Comparison of ENCODE assay signal across 23 cellular contexts in the genomic region with DNA sequence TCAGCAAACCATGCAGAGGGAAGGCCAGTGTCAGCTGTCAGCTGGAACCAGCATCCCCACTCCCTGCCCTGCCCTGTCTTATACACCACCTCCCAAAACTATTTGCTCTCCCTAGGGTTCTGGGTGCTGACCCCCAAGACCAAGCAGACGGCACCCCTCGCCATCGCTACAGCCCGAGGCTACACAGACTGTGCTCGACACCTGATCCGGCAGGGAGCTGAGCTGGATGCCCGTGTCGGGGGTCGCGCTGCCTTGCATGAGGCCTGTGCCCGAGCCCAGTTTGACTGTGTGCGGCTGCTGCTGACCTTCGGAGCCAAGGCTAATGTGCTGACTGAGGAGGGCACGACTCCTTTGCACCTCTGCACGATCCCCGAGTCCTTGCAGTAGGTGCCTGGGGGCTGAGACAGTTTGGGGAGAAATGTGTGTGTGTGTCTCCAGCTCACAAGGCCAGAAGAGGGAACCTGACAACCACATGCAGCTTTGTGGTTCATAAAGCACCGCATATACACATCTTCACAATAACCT. TPM values are rescaled to one million over a fixed set of nuclear protein-coding genes. Genes with fewer than 3 reads are reported as not detected.
DNase-seq lines count a peak whose midpoint lies in the region; ATAC-seq and TF ChIP-seq lines count a peak whose summit lies in the region.
"Had no signal": no experiment of that assay in that cellular context is flagged by ENCODE, and none has a peak within 500 bp of the region (broad histone marks: within the 10 kb centered on the region; RNA-seq: fewer than 3 reads in every experiment).

No MANE protein-coding gene starts in this region.

- TF ChIP-seq CTCF in 22Rv1 (IDR thresholded peaks at IDR 0.05), result no peak
- no peak for TF ChIP-seq CTCF in GM23338 (conservative IDR thresholded peaks at IDR 0.05; ENCODE audit: low read depth in 2 of 2)
- no peak for TF ChIP-seq CTCF in nephron (IDR thresholded peaks at IDR 0.05; ENCODE audit: unreplicated experiment in 3 of 3)

- no peak for ATAC-seq in GM23338
- ATAC-seq in activated naive CD8-positive, alpha-beta T cell treated with anti-CD3 and anti-CD28 coated beads, Interleukin-2, amount 10 ng/mL, durations not matched to agents 7 days and 5 days (ENCODE audit: low read depth), result no peak
- ATAC-seq in HG02571 (IDR thresholded peaks at IDR 0.05; ENCODE audit: unreplicated experiment), result no peak
- no peak for ATAC-seq in HG03135 (IDR thresholded peaks at IDR 0.05; ENCODE audit: unreplicated experiment)
- ATAC-seq: activated T-helper 17 cell treated with anti-CD3 and anti-CD28 coated beads, Interleukin-2, amount 50 U/mL, for 72 hours; heart right ventricle; stimulated activated effector memory CD8-positive, alpha-beta T cell treated with anti-CD3 and anti-CD28 coated beads, Interleukin-12 subunit alpha, Interleukin-12 subunit beta, amount 100 ng/mL, for 72 hours had no signal

- peaks cover 11% of the 10 kb centered on the region for H3K27me3 Mint-ChIP-seq in GM23338 (ENCODE audit: insufficient read depth, low read depth, poor library complexity)
- H3K27me3 Mint-ChIP-seq in activated naive CD8-positive, alpha-beta T cell treated with anti-CD3 and anti-CD28 coated beads, Interleukin-2, amount 10 ng/mL, durations not matched to agents 7 days and 5 days, result no peaks in the 10 kb centered on the region
- no peaks in the 10 kb centered on the region for H3K27me3 Mint-ChIP-seq in nephron (ENCODE audit: low read depth)
- H3K27me3 Mint-ChIP-seq: activated CD4-positive, alpha-beta T cell treated with anti-CD3 and anti-CD28 coated beads, Interleukin-2, amount 10 ng/mL, durations not matched to agents 24 days and 14 days; activated T-helper 17 cell treated with anti-CD3 and anti-CD28 coated beads, Interleukin-2, amount 50 U/mL, for 72 hours; brain; CD4-positive, alpha-beta T cell had no signal

- H3K4me3 Mint-ChIP-seq in GM23338, result no peak overlapping the region
- H3K4me3 Mint-ChIP-seq in activated naive CD8-positive, alpha-beta T cell treated with anti-CD3 and anti-CD28 coated beads, Interleukin-2, amount 10 ng/mL, durations not matched to agents 7 days and 5 days, result no peak overlapping the region
- H3K4me3 Mint-ChIP-seq in nephron, result peak overlapping the region in 1 of 3 experiments; percentile 57
- H3K4me3 Mint-ChIP-seq: activated CD4-positive, alpha-beta T cell treated with anti-CD3 and anti-CD28 coated beads, Interleukin-2, amount 10 ng/mL, durations not matched to agents 24 days and 14 days; activated T-helper 17 cell treated with anti-CD3 and anti-CD28 coated beads, Interleukin-2, amount 50 U/mL, for 72 hours; brain; CD4-positive, alpha-beta T cell; stimulated activated effector memory CD8-positive, alpha-beta T cell treated with anti-CD3 and anti-CD28 coated beads, Interleukin-12 subunit alpha, Interleukin-12 subunit beta, amount 100 ng/mL, for 72 hours had no signal

- POLR2A ChIA-PET in activated naive CD8-positive, alpha-beta T cell treated with anti-CD3 and anti-CD28 coated beads, Interleukin-2, amount 10 ng/mL, durations not matched to agents 7 days and 5 days (lab: Charles Lee), result interaction anchor here (1.0 to 4.6 kb wide), 3 partner anchors 10 to 105 kb away, joined by 3 to 27 read pairs (median 4); a partner anchor contains a TSS

- H3F3A ChIP-seq in GM23338 (replicated peaks; ENCODE audit: low read depth), result peaks cover 9% of the 10 kb centered on the region; the same call in 1 of the 2 replicates

- H3K4me2 ChIP-seq in GM23338, result no peak overlapping the region

- H3K36me3 Mint-ChIP-seq in GM23338 (ENCODE audit: low read depth) (peaks cover 15% of the 10 kb centered on the region), nephron (ENCODE audit: low read depth) (peaks cover 13% of the 10 kb centered on the region)
- peaks cover 6% of the 10 kb centered on the region for H3K36me3 Mint-ChIP-seq in activated naive CD8-positive, alpha-beta T cell treated with anti-CD3 and anti-CD28 coated beads, Interleukin-2, amount 10 ng/mL, durations not matched to agents 7 days and 5 days

- H3K4me3 ChIP-seq in GM23338, result no peak overlapping the region
- H3K4me3 ChIP-seq: colonic mucosa had no signal

- H3K27me3 ChIP-seq in GM23338 (ENCODE audit: insufficient read depth), result no peaks in the 10 kb centered on the region
- H3K27me3 ChIP-seq: colonic mucosa, heart right ventricle had no signal

- peak overlapping the region; percentile 91 for H3K27ac ChIP-seq in 22Rv1
- no peak overlapping the region for H3K27ac ChIP-seq in GM23338 (ENCODE audit: low read depth)
- H3K27ac ChIP-seq: colonic mucosa had no signal

- no peaks in the 10 kb centered on the region for H3K9me2 ChIP-seq in GM23338 (ENCODE audit: insufficient read depth)

- H3K79me2 ChIP-seq in GM23338 (replicated peaks; ENCODE audit: insufficient read depth), result no peaks in the 10 kb centered on the region

- H3K4me1 ChIP-seq in GM23338 (ENCODE audit: insufficient read depth), result peaks cover 14% of the 10 kb centered on the region
- H3K4me1 ChIP-seq: colonic mucosa had no signal

- H3K9me3 Mint-ChIP-seq in GM23338 (no peaks in the 10 kb centered on the region), nephron (no peaks in the 10 kb centered on the region)
- no peaks in the 10 kb centered on the region for H3K9me3 Mint-ChIP-seq in activated naive CD8-positive, alpha-beta T cell treated with anti-CD3 and anti-CD28 coated beads, Interleukin-2, amount 10 ng/mL, durations not matched to agents 7 days and 5 days
- H3K9me3 Mint-ChIP-seq: activated CD4-positive, alpha-beta T cell treated with anti-CD3 and anti-CD28 coated beads, Interleukin-2, amount 10 ng/mL, durations not matched to agents 24 days and 14 days; activated T-helper 17 cell treated with anti-CD3 and anti-CD28 coated beads, Interleukin-2, amount 50 U/mL, for 72 hours; brain; CD4-positive, alpha-beta T cell; stimulated activated effector memory CD8-positive, alpha-beta T cell treated with anti-CD3 and anti-CD28 coated beads, Interleukin-12 subunit alpha, Interleukin-12 subunit beta, amount 100 ng/mL, for 72 hours had no signal

- H2AFZ ChIP-seq in GM23338, result no peak overlapping the region

- H3K4me1 Mint-ChIP-seq in GM23338 (peaks cover 14% of the 10 kb centered on the region), nephron (peaks cover 27% of the 10 kb centered on the region)
- no peaks in the 10 kb centered on the region for H3K4me1 Mint-ChIP-seq in activated naive CD8-positive, alpha-beta T cell treated with anti-CD3 and anti-CD28 coated beads, Interleukin-2, amount 10 ng/mL, durations not matched to agents 7 days and 5 days

- no peaks in the 10 kb centered on the region; the same call in 1 of the 2 replicates for H4K20me1 ChIP-seq in GM23338 (replicated peaks; ENCODE audit: insufficient read depth)

- H3K27ac Mint-ChIP-seq in GM23338 (peak overlapping the region; percentile 57; the same call in 1 of the 2 replicates), nephron (peak overlapping the region in 2 of 3 experiments; percentile 43)
- peak overlapping the region; percentile 33 for H3K27ac Mint-ChIP-seq in activated naive CD8-positive, alpha-beta T cell treated with anti-CD3 and anti-CD28 coated beads, Interleukin-2, amount 10 ng/mL, durations not matched to agents 7 days and 5 days
- H3K27ac Mint-ChIP-seq: activated CD4-positive, alpha-beta T cell treated with anti-CD3 and anti-CD28 coated beads, Interleukin-2, amount 10 ng/mL, durations not matched to agents 24 days and 14 days; activated T-helper 17 cell treated with anti-CD3 and anti-CD28 coated beads, Interleukin-2, amount 50 U/mL, for 72 hours; CD4-positive, alpha-beta T cell; stimulated activated effector memory CD8-positive, alpha-beta T cell treated with anti-CD3 and anti-CD28 coated beads, Interleukin-12 subunit alpha, Interleukin-12 subunit beta, amount 100 ng/mL, for 72 hours had no signal

- no peak for DNase-seq in GM23338 (ENCODE audit: low spot score)
- DNase-seq in activated naive CD8-positive, alpha-beta T cell treated with anti-CD3 and anti-CD28 coated beads, Interleukin-2, amount 10 ng/mL, durations not matched to agents 7 days and 5 days, result no peak
- no peak for DNase-seq in pons (ENCODE audit: low spot score)
- no peak for DNase-seq in NCI-H510A (lab: John Stamatoyannopoulos, UW)
- DNase-seq: activated CD4-positive, alpha-beta T cell treated with anti-CD3 and anti-CD28 coated beads, Interleukin-2, amount 10 ng/mL, durations not matched to agents 24 days and 14 days; CD4-positive, alpha-beta T cell; colonic mucosa; DND-41; H7; heart right ventricle; NCI-H1436 treated with DMSO at 0.1 percent for 48 hours; NCI-H2171; NCI-H526 treated with DMSO at 0.1 percent for 48 hours had no signal

- H3K36me3 ChIP-seq in GM23338 (ENCODE audit: insufficient read depth), result no peaks in the 10 kb centered on the region
- H3K36me3 ChIP-seq: colonic mucosa had no signal

TF ChIP-seq in GM23338, 12 proteins besides CTCF, POLR2A, EP300 and RAD21:
- no peak for TF ChIP-seq ZNF114 (CRISPR knock-in tag; IDR thresholded peaks at IDR 0.05)
- peak; percentile 24; the same call in 1 of the 2 replicates for TF ChIP-seq POLR2AphosphoS5 (IDR thresholded peaks at IDR 0.05; ENCODE audit: low read depth)

RNA-seq across cellular contexts. Expression of a gene that starts 1.5 kb away (rescaled TPM):
- total RNA-seq in GM23338 (2014; rRNA removed; shearing (Covaris generic)), result not detected in 2 replicates
- 0.21 and 0.47 TPM in 2 replicates for polyA plus RNA-seq in GM23338 (2016; fragmentation: Nextera tagmentation; extraction: Ambion mirVana)
- total RNA-seq in activated naive CD8-positive, alpha-beta T cell treated with anti-CD3 and anti-CD28 coated beads, Interleukin-2, amount 10 ng/mL, durations not matched to agents 7 days and 5 days, result under 1 TPM; 0.19 to 0.51 TPM
- total RNA-seq: M059J, osteocyte had no signal
- polyA plus RNA-seq: fibroblast of lung had no signal

RNA-seq across cellular contexts. Expression of a gene that starts 14.8 kb away (rescaled TPM):
- 15.9 and 20.8 TPM in 2 replicates for total RNA-seq in GM23338 (2014; rRNA removed; shearing (Covaris generic))
- 16.5 and 17.0 TPM in 2 replicates for polyA plus RNA-seq in GM23338 (2016; fragmentation: Nextera tagmentation; extraction: Ambion mirVana)
- 10 to 100 TPM; 38.3 to 42.5 TPM for total RNA-seq in activated naive CD8-positive, alpha-beta T cell treated with anti-CD3 and anti-CD28 coated beads, Interleukin-2, amount 10 ng/mL, durations not matched to agents 7 days and 5 days

RNA-seq across cellular contexts. Expression of a gene that starts 27.7 kb away (rescaled TPM):
- total RNA-seq in GM23338 (2014; rRNA removed; shearing (Covaris generic)), result 79.3 and 95.0 TPM in 2 replicates
- polyA plus RNA-seq in GM23338 (2016; fragmentation: Nextera tagmentation; extraction: Ambion mirVana), result 20.3 and 20.6 TPM in 2 replicates
- 100 to 1,000 TPM; 116 TPM for total RNA-seq in activated naive CD8-positive, alpha-beta T cell treated with anti-CD3 and anti-CD28 coated beads, Interleukin-2, amount 10 ng/mL, durations not matched to agents 7 days and 5 days

RNA-seq across cellular contexts. Expression of a gene that starts 30.3 kb away (rescaled TPM):
- 17.0 and 19.0 TPM in 2 replicates for total RNA-seq in GM23338 (2014; rRNA removed; shearing (Covaris generic))
- 9.3 TPM in 2 replicates for polyA plus RNA-seq in GM23338 (2016; fragmentation: Nextera tagmentation; extraction: Ambion mirVana)
- 10 to 100 TPM; 13.2 to 14.3 TPM for total RNA-seq in activated naive CD8-positive, alpha-beta T cell treated with anti-CD3 and anti-CD28 coated beads, Interleukin-2, amount 10 ng/mL, durations not matched to agents 7 days and 5 days

RNA-seq across cellular contexts. Expression of a gene that starts 47.5 kb away (rescaled TPM):
- 62.2 and 78.8 TPM in 2 replicates for total RNA-seq in GM23338 (2014; rRNA removed; shearing (Covaris generic))
- polyA plus RNA-seq in GM23338 (2016; fragmentation: Nextera tagmentation; extraction: Ambion mirVana), result 27.0 and 29.9 TPM in 2 replicates
- 100 to 1,000 TPM; 183 to 200 TPM for total RNA-seq in activated naive CD8-positive, alpha-beta T cell treated with anti-CD3 and anti-CD28 coated beads, Interleukin-2, amount 10 ng/mL, durations not matched to agents 7 days and 5 days
